In the genomic region with DNA sequence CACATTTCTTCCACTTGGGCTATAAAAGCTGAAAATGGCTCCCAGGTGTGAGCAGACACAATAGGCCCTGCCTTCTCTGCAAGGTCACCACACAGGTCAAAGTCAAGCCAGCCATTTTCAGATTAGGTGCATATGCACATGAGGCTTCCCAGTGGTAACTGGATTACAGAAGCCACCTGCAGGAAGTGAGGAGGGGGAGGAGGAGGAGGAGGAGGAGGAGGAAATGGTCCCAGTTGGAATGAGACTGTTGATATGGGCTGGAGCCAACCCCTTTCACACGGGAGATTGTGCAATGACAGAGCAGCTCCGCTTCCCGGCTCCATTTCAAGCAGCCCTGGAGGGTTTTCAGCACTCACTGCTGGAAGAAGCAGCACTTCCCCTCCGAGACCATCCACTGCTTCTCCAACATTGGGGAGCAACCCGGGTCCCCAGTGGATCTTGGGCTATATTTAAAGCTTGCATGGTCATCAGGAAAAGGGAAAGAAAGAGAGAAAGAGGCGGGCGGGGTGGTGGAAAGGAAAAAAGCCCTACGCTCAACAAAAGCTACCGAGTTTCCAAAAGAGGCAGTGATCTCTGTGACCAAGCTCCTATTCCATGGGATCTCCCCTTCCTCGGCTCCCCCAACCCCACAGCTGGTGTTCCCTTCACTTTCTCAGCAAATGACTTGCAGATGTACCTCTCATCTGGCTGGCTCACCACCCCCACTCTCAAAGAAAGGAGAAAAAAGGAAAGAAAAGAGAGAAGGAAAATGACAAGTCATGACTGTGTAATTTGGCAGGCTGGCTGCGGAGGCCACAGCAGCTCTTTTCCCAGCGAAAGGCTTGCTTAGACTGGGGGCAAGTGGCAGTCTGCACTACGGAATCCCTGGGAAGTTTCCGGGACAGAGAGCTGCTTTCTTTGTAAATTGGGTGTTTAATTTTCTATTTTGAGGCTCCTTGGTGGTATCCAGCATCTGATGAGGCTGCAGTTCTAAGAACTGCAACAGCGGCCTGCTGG, we compare ENCODE assay signal across 1 cellular context.
TF ChIP-seq lines count a peak whose summit lies in the region.

No MANE protein-coding gene starts in this region.

TF ChIP-seq in HepG2, 621 proteins besides CTCF, POLR2A, EP300 and RAD21 (continued from another document and continues in another):
- TF ChIP-seq, protein P1, sequence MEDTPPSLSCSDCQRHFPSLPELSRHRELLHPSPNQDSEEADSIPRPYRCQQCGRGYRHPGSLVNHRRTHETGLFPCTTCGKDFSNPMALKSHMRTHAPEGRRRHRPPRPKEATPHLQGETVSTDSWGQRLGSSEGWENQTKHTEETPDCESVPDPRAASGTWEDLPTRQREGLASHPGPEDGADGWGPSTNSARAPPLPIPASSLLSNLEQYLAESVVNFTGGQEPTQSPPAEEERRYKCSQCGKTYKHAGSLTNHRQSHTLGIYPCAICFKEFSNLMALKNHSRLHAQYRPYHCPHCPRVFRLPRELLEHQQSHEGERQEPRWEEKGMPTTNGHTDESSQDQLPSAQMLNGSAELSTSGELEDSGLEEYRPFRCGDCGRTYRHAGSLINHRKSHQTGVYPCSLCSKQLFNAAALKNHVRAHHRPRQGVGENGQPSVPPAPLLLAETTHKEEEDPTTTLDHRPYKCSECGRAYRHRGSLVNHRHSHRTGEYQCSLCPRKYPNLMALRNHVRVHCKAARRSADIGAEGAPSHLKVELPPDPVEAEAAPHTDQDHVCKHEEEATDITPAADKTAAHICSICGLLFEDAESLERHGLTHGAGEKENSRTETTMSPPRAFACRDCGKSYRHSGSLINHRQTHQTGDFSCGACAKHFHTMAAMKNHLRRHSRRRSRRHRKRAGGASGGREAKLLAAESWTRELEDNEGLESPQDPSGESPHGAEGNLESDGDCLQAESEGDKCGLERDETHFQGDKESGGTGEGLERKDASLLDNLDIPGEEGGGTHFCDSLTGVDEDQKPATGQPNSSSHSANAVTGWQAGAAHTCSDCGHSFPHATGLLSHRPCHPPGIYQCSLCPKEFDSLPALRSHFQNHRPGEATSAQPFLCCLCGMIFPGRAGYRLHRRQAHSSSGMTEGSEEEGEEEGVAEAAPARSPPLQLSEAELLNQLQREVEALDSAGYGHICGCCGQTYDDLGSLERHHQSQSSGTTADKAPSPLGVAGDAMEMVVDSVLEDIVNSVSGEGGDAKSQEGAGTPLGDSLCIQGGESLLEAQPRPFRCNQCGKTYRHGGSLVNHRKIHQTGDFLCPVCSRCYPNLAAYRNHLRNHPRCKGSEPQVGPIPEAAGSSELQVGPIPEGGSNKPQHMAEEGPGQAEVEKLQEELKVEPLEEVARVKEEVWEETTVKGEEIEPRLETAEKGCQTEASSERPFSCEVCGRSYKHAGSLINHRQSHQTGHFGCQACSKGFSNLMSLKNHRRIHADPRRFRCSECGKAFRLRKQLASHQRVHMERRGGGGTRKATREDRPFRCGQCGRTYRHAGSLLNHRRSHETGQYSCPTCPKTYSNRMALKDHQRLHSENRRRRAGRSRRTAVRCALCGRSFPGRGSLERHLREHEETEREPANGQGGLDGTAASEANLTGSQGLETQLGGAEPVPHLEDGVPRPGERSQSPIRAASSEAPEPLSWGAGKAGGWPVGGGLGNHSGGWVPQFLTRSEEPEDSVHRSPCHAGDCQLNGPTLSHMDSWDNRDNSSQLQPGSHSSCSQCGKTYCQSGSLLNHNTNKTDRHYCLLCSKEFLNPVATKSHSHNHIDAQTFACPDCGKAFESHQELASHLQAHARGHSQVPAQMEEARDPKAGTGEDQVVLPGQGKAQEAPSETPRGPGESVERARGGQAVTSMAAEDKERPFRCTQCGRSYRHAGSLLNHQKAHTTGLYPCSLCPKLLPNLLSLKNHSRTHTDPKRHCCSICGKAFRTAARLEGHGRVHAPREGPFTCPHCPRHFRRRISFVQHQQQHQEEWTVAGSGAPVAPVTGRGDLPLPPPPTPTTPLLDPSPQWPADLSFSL (CRISPR knock-in tag; IDR thresholded peaks at IDR 0.05) = no peak
- no peak for TF ChIP-seq ZNF672 (CRISPR knock-in tag; IDR thresholded peaks at IDR 0.05)
- no peak for TF ChIP-seq MBNL3 (CRISPR knock-in tag; conservative IDR thresholded peaks at IDR 0.05)
- no peak; the same call in 1 of the 2 replicates for TF ChIP-seq HNF4G (IDR thresholded peaks at IDR 0.05; ENCODE audit: borderline replicate concordance, low read depth, low read length)
- TF ChIP-seq HNF4G (CRISPR knock-in tag; IDR thresholded peaks at IDR 0.05; ENCODE audit: borderline replicate concordance, low read depth) = no peak
- TF ChIP-seq MED1 (CRISPR knock-in tag; IDR thresholded peaks at IDR 0.05) = no peak
- TF ChIP-seq ZFX (CRISPR knock-in tag; IDR thresholded peaks at IDR 0.05; ENCODE audit: low read depth) = no peak
- TF ChIP-seq, protein P2, sequence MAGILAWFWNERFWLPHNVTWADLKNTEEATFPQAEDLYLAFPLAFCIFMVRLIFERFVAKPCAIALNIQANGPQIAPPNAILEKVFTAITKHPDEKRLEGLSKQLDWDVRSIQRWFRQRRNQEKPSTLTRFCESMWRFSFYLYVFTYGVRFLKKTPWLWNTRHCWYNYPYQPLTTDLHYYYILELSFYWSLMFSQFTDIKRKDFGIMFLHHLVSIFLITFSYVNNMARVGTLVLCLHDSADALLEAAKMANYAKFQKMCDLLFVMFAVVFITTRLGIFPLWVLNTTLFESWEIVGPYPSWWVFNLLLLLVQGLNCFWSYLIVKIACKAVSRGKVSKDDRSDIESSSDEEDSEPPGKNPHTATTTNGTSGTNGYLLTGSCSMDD (CRISPR knock-in tag; IDR thresholded peaks at IDR 0.05) = no peak
- no peak for TF ChIP-seq ZSCAN25 (CRISPR knock-in tag; IDR thresholded peaks at IDR 0.05)
- TF ChIP-seq KDM4B (CRISPR knock-in tag; IDR thresholded peaks at IDR 0.05) = no peak
- TF ChIP-seq GFI1 (CRISPR knock-in tag; IDR thresholded peaks at IDR 0.05; ENCODE audit: borderline replicate concordance) = peak; percentile 62; the same call in 1 of the 2 replicates
- TF ChIP-seq ZNF430 (CRISPR knock-in tag; IDR thresholded peaks at IDR 0.05) = no peak
- TF ChIP-seq ZNF274 (CRISPR knock-in tag; IDR thresholded peaks at IDR 0.05) = no peak
- no peak for TF ChIP-seq PRPF4 (IDR thresholded peaks at IDR 0.05; ENCODE audit: low read depth, low read length, poor library complexity, severe bottlenecking)
- TF ChIP-seq, protein P3, sequence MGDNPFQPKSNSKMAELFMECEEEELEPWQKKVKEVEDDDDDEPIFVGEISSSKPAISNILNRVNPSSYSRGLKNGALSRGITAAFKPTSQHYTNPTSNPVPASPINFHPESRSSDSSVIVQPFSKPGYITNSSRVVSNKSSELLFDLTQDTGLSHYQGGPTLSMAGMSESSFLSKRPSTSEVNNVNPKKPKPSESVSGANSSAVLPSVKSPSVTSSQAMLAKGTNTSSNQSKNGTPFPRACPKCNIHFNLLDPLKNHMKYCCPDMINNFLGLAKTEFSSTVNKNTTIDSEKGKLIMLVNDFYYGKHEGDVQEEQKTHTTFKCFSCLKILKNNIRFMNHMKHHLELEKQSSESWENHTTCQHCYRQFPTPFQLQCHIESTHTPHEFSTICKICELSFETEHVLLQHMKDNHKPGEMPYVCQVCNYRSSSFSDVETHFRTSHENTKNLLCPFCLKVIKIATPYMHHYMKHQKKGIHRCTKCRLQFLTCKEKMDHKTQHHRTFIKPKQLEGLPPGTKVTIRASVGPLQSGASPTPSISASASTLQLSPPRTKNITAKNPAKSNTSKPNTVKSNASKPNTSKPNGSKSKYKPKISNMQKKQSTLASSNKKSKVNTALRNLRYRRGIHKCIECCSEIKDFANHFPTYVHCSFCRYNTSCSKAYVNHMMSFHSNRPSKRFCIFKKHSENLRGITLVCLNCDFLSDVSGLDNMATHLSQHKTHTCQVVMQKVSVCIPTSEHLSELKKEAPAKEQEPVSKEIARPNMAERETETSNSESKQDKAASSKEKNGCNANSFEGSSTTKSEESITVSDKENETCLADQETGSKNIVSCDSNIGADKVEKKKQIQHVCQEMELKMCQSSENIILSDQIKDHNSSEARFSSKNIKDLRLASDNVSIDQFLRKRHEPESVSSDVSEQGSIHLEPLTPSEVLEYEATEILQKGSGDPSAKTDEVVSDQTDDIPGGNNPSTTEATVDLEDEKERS (CRISPR knock-in tag; IDR thresholded peaks at IDR 0.05) = peak; percentile 79; the same call in 1 of the 2 replicates
- TF ChIP-seq ZNF761 (CRISPR knock-in tag; conservative IDR thresholded peaks at IDR 0.05) = 0 out of 2 replicates have a peak, but pooled peaks have one; percentile 40
- no peak for TF ChIP-seq MTA1 (CRISPR knock-in tag; IDR thresholded peaks at IDR 0.05; ENCODE audit: borderline replicate concordance)
- TF ChIP-seq GATAD1 (CRISPR knock-in tag; IDR thresholded peaks at IDR 0.05) = no peak
- no peak for TF ChIP-seq BRCA1 (CRISPR knock-in tag; IDR thresholded peaks at IDR 0.05)
- no peak for TF ChIP-seq ZMYM2 (CRISPR knock-in tag; IDR thresholded peaks at IDR 0.05)
- no peak for TF ChIP-seq ASH2L (IDR thresholded peaks at IDR 0.05; ENCODE audit: insufficient read length, low read depth, low read length)
- TF ChIP-seq, protein P4, sequence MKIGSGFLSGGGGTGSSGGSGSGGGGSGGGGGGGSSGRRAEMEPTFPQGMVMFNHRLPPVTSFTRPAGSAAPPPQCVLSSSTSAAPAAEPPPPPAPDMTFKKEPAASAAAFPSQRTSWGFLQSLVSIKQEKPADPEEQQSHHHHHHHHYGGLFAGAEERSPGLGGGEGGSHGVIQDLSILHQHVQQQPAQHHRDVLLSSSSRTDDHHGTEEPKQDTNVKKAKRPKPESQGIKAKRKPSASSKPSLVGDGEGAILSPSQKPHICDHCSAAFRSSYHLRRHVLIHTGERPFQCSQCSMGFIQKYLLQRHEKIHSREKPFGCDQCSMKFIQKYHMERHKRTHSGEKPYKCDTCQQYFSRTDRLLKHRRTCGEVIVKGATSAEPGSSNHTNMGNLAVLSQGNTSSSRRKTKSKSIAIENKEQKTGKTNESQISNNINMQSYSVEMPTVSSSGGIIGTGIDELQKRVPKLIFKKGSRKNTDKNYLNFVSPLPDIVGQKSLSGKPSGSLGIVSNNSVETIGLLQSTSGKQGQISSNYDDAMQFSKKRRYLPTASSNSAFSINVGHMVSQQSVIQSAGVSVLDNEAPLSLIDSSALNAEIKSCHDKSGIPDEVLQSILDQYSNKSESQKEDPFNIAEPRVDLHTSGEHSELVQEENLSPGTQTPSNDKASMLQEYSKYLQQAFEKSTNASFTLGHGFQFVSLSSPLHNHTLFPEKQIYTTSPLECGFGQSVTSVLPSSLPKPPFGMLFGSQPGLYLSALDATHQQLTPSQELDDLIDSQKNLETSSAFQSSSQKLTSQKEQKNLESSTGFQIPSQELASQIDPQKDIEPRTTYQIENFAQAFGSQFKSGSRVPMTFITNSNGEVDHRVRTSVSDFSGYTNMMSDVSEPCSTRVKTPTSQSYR (CRISPR knock-in tag; IDR thresholded peaks at IDR 0.05; ENCODE audit: borderline replicate concordance) = peak; percentile 57; the same call in 1 of the 2 replicates
- no peak for TF ChIP-seq ZNF382 (CRISPR knock-in tag; IDR thresholded peaks at IDR 0.05; ENCODE audit: borderline replicate concordance)
- TF ChIP-seq, protein P5, sequence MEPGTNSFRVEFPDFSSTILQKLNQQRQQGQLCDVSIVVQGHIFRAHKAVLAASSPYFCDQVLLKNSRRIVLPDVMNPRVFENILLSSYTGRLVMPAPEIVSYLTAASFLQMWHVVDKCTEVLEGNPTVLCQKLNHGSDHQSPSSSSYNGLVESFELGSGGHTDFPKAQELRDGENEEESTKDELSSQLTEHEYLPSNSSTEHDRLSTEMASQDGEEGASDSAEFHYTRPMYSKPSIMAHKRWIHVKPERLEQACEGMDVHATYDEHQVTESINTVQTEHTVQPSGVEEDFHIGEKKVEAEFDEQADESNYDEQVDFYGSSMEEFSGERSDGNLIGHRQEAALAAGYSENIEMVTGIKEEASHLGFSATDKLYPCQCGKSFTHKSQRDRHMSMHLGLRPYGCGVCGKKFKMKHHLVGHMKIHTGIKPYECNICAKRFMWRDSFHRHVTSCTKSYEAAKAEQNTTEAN (CRISPR knock-in tag; conservative IDR thresholded peaks at IDR 0.05) = no peak
- TF ChIP-seq ZNF660 (CRISPR knock-in tag; IDR thresholded peaks at IDR 0.05; ENCODE audit: borderline replicate concordance, low read depth) = no peak
- no peak for TF ChIP-seq ZNF33B (CRISPR knock-in tag; IDR thresholded peaks at IDR 0.05)
- TF ChIP-seq, protein P6, sequence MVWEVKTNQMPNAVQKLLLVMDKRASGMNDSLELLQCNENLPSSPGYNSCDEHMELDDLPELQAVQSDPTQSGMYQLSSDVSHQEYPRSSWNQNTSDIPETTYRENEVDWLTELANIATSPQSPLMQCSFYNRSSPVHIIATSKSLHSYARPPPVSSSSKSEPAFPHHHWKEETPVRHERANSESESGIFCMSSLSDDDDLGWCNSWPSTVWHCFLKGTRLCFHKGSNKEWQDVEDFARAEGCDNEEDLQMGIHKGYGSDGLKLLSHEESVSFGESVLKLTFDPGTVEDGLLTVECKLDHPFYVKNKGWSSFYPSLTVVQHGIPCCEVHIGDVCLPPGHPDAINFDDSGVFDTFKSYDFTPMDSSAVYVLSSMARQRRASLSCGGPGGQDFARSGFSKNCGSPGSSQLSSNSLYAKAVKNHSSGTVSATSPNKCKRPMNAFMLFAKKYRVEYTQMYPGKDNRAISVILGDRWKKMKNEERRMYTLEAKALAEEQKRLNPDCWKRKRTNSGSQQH (CRISPR knock-in tag; IDR thresholded peaks at IDR 0.05; ENCODE audit: low read depth) = peak; percentile 52; the same call in 1 of the 2 replicates
- TF ChIP-seq, protein P7, sequence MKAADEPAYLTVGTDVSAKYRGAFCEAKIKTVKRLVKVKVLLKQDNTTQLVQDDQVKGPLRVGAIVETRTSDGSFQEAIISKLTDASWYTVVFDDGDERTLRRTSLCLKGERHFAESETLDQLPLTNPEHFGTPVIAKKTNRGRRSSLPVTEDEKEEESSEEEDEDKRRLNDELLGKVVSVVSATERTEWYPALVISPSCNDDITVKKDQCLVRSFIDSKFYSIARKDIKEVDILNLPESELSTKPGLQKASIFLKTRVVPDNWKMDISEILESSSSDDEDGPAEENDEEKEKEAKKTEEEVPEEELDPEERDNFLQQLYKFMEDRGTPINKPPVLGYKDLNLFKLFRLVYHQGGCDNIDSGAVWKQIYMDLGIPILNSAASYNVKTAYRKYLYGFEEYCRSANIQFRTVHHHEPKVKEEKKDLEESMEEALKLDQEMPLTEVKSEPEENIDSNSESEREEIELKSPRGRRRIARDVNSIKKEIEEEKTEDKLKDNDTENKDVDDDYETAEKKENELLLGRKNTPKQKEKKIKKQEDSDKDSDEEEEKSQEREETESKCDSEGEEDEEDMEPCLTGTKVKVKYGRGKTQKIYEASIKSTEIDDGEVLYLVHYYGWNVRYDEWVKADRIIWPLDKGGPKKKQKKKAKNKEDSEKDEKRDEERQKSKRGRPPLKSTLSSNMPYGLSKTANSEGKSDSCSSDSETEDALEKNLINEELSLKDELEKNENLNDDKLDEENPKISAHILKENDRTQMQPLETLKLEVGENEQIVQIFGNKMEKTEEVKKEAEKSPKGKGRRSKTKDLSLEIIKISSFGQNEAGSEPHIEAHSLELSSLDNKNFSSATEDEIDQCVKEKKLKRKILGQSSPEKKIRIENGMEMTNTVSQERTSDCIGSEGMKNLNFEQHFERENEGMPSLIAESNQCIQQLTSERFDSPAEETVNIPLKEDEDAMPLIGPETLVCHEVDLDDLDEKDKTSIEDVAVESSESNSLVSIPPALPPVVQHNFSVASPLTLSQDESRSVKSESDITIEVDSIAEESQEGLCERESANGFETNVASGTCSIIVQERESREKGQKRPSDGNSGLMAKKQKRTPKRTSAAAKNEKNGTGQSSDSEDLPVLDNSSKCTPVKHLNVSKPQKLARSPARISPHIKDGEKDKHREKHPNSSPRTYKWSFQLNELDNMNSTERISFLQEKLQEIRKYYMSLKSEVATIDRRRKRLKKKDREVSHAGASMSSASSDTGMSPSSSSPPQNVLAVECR (CRISPR knock-in tag; IDR thresholded peaks at IDR 0.05; ENCODE audit: borderline replicate concordance) = no peak; the same call in 1 of the 2 replicates
- TF ChIP-seq ZNF629 (CRISPR knock-in tag; conservative IDR thresholded peaks at IDR 0.05) = no peak
- peak; percentile 63 for TF ChIP-seq ETV5 (CRISPR knock-in tag; IDR thresholded peaks at IDR 0.05; ENCODE audit: borderline replicate concordance)
- peak; percentile 33; the same call in 1 of the 2 replicates for TF ChIP-seq GABPB1 (CRISPR knock-in tag; IDR thresholded peaks at IDR 0.05)
- TF ChIP-seq ATRX (CRISPR knock-in tag; IDR thresholded peaks at IDR 0.05; ENCODE audit: borderline replicate concordance) = no peak
- TF ChIP-seq RFX3 (CRISPR knock-in tag; IDR thresholded peaks at IDR 0.05) = no peak
